1 cellular context compared by ENCODE assay signal in genomic region chr11:123576501-123576900, GRCh38.
TF ChIP-seq lines count a peak whose summit lies in the region.

No MANE protein-coding gene starts in this region.

TF ChIP-seq in HCT116, 20 proteins besides CTCF, POLR2A, EP300 and RAD21 (continued from another document):
- no peak for TF ChIP-seq REST (IDR thresholded peaks at IDR 0.05; ENCODE audit: low read depth)
- TF ChIP-seq ATF3 (IDR thresholded peaks at IDR 0.05): no peak
- no peak for TF ChIP-seq SIN3A (IDR thresholded peaks at IDR 0.05; ENCODE audit: low read depth)
- TF ChIP-seq ZBTB33 (IDR thresholded peaks at IDR 0.05; ENCODE audit: extremely low read depth, insufficient replicate concordance, low read length): no peak
- no peak for TF ChIP-seq CEBPB (IDR thresholded peaks at IDR 0.05; ENCODE audit: low read depth)
- no peak for TF ChIP-seq YY1 (IDR thresholded peaks at IDR 0.05; ENCODE audit: extremely low read depth, insufficient replicate concordance, low read depth, low read length)
